Comparison of ENCODE assay signal across 8 cellular contexts in genomic region chr14:32933943-32934890, GRCh38. TPM values are rescaled to one million over a fixed set of nuclear protein-coding genes. Genes with fewer than 3 reads are reported as not detected.
A peak's percentile ranks its signal among the peaks of the same experiment; 100 is the strongest.
DNase-seq lines count a peak whose midpoint lies in the region; ATAC-seq and TF ChIP-seq lines count a peak whose summit lies in the region.

No MANE protein-coding gene starts in this region.

- DNase-seq in NCI-H2107 treated with DMSO at 0.1 percent for 48 hours (lab: John Stamatoyannopoulos, UW; ENCODE audit: unreplicated experiment): peak; percentile 24
- DNase-seq in NCI-H2107 (lab: John Stamatoyannopoulos, UW): no peak
- peak; percentile 20 for DNase-seq in PC-3
- peak; percentile 29 for DNase-seq in fibroblast of villous mesenchyme (ENCODE audit: low read depth)
- no peak for DNase-seq in stimulated activated CD4-positive, alpha-beta T cell treated with anti-CD3 and anti-CD28 coated beads, Interleukin-4, amount 100 ng/mL, for 4 hours

- H2AFZ ChIP-seq in PC-3 (ENCODE audit: low read length): peak overlapping the region; percentile 81
- H2AFZ ChIP-seq in neuron (ENCODE audit: low read depth, low read length): peak overlapping the region; percentile 64

- H3K9me2 ChIP-seq in PC-3 (replicated peaks; ENCODE audit: low read length): no peaks in the 10 kb centered on the region

- intact Hi-C loops in PC-3 (cut with micrococcal nuclease): loop anchor here (5.0 to 10.0 kb wide), 3 partner anchors 222 to 501 kb away; no protein-coding TSS in a partner anchor

- H3K36me3 ChIP-seq in PC-3 (ENCODE audit: low read depth, low read length): no peaks in the 10 kb centered on the region
- no peaks in the 10 kb centered on the region for H3K36me3 ChIP-seq in neuron (ENCODE audit: insufficient read depth, low read length)

- no peak for TF ChIP-seq CTCF in PC-3 (conservative IDR thresholded peaks at IDR 0.05; ENCODE audit: low read depth, low read length)
- TF ChIP-seq CTCF in fibroblast of villous mesenchyme (IDR thresholded peaks at IDR 0.05; ENCODE audit: insufficient read depth, low read depth, low read length): no peak

- peak overlapping the region; percentile 73 for H3K4me3 ChIP-seq in PC-3 (ENCODE audit: low read length)
- H3K4me3 ChIP-seq in fibroblast of villous mesenchyme (ENCODE audit: low read depth, low read length): peak overlapping the region; percentile 47
- peak overlapping the region; percentile 96 for H3K4me3 ChIP-seq in neuron (ENCODE audit: low read length)

- no TSS peak for BruUV-seq in PC-3 (replicated peaks; lab: Mats Ljungman, UMichigan)

- no peaks in the 10 kb centered on the region for H3F3A ChIP-seq in PC-3 (ENCODE audit: low read length, unreplicated experiment)

- POLR2A ChIA-PET in PC-3 (lab: Charles Lee; ENCODE audit: unreplicated experiment): interaction anchor here (0.7 kb wide), 2 partner anchors 275 to 344 kb away, joined by 3 to 5 read pairs; no protein-coding TSS in a partner anchor

- 0 out of 2 replicates have a peak, but pooled peaks cover 4% of the 10 kb centered on the region for H3K4me1 ChIP-seq in PC-3 (ENCODE audit: insufficient read depth, low read length)
- peaks cover 27% of the 10 kb centered on the region for H3K4me1 ChIP-seq in neuron (ENCODE audit: insufficient read depth, low read length)

- CTCF ChIA-PET in PC-3 (lab: Charles Lee): no interaction called here

- ATAC-seq in PC-3: peak; percentile 37
- ATAC-seq in GM21576 (IDR thresholded peaks at IDR 0.05; ENCODE audit: unreplicated experiment): no peak
- ATAC-seq in HG03196 (IDR thresholded peaks at IDR 0.05; ENCODE audit: unreplicated experiment): no peak

- H3K79me2 ChIP-seq in PC-3 (ENCODE audit: low read length): no peaks in the 10 kb centered on the region

- no peak overlapping the region for H3K27ac ChIP-seq in PC-3 (ENCODE audit: low read length)

- no peak overlapping the region for H3K9ac ChIP-seq in PC-3 (ENCODE audit: low read length)

- H3K4me2 ChIP-seq in PC-3 (ENCODE audit: low read length): peak overlapping the region; percentile 90

- no peaks in the 10 kb centered on the region for H3K9me3 ChIP-seq in PC-3 (ENCODE audit: low read length)
- no peaks in the 10 kb centered on the region for H3K9me3 ChIP-seq in neuron (ENCODE audit: low read length)

- H3K27me3 ChIP-seq in PC-3 (ENCODE audit: low read length) (peaks cover 50% of the 10 kb centered on the region), neuron (ENCODE audit: insufficient read depth, low read length) (no peaks in the 10 kb centered on the region)

- H4K20me1 ChIP-seq in PC-3 (ENCODE audit: low read length): no peaks in the 10 kb centered on the region

RNA-seq across cellular contexts. Expression of gene NPAS3, which starts 4.5 kb away (rescaled TPM):
- total RNA-seq in PC-3 (2014; rRNA removed) (0.36 and 1.2 TPM in 2 replicates), fibroblast of villous mesenchyme (0.86 and 0.97 TPM in 2 replicates)

Comparison
In these comparisons a context has a peak if more than half of its experiments do, and no peak if none do; other contexts are left out.
1. DNase-seq: peak in NCI-H2107 treated with DMSO at 0.1 percent for 48 hours (single experiment), PC-3 (single experiment) and fibroblast of villous mesenchyme (single experiment); none in NCI-H2107 (single experiment) and stimulated activated CD4-positive, alpha-beta T cell treated with anti-CD3 and anti-CD28 coated beads, Interleukin-4, amount 100 ng/mL, for 4 hours (0 of 2).
2. Peak in every context shown above with its lines, with median percentiles within 50 percentile points of each other: H3K4me3 ChIP-seq.